Comparison of ENCODE assay signal across 20 cellular contexts in the genomic region with DNA sequence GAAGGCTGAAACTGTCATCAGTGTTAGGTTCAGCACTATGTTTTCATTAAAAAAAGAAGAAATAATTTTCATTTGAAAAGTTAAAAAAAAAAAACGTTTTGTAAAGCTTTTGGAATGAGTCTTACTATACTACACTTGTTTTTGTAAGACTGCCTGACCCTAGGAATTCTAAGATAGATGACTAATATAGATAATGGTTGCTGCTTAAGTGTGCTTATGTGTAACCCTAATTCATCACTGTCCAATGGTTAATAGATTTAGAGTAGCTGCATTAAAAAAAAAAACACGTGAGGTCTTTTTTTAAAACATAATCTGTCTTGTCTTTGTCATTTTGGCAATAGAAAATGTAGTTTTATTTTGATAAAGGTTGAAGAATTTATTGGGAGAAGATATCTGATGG.
DNase-seq lines count a peak whose midpoint lies in the region; ATAC-seq and TF ChIP-seq lines count a peak whose summit lies in the region.
"Had no signal": no experiment of that assay in that cellular context is flagged by ENCODE, and none has a peak within 500 bp of the region (broad histone marks: within the 10 kb centered on the region; RNA-seq: fewer than 3 reads in every experiment).

No MANE protein-coding gene starts in this region.

- no peak for TF ChIP-seq EP300 in SK-N-SH (IDR thresholded peaks at IDR 0.05; ENCODE audit: borderline replicate concordance in 1 of 2, low read depth in 1 of 2, low read length in 1 of 2)

- no peaks in the 10 kb centered on the region for H3K27me3 ChIP-seq in SK-N-SH (ENCODE audit: insufficient read depth)
- H3K27me3 ChIP-seq: SJCRH30 had no signal

- H4K20me1 ChIP-seq in SK-N-SH (ENCODE audit: insufficient read depth): no peaks in the 10 kb centered on the region

- H3K27ac Mint-ChIP-seq in mesothelial cell of epicardium: peak overlapping the region; percentile 1
- H3K27ac Mint-ChIP-seq: CD8-positive, alpha-beta memory T cell had no signal

- 0 out of 2 replicates have a peak overlapping the region, but pooled peaks have one; percentile 33 for H2AFZ ChIP-seq in SK-N-SH (ENCODE audit: low read depth)

- H3K79me2 ChIP-seq in SK-N-SH (ENCODE audit: insufficient read depth): no peaks in the 10 kb centered on the region

- H3K9ac ChIP-seq in SK-N-SH: no peak overlapping the region

- H3F3A ChIP-seq in SK-N-SH (replicated peaks; ENCODE audit: insufficient read depth): no peaks in the 10 kb centered on the region

- no peaks in the 10 kb centered on the region for H3K9me2 ChIP-seq in SK-N-SH

- TF ChIP-seq RAD21 in SK-N-SH (IDR thresholded peaks at IDR 0.05; ENCODE audit: low read length): no peak

- H3K27ac ChIP-seq in SK-N-SH (ENCODE audit: low read depth in 2 of 2, low read length in 1 of 2): no peak overlapping the region
- H3K27ac ChIP-seq: SJCRH30 had no signal

- CTCF ChIA-PET in SK-N-SH (lab: Yijun Ruan, JAX): no interaction called here

- no peaks in the 10 kb centered on the region for H3K36me3 ChIP-seq in SK-N-SH (replicated peaks in 1 of 2; ENCODE audit: control insufficient read depth in 1 of 2, insufficient read depth in 2 of 2, low read length in 1 of 2)
- H3K36me3 ChIP-seq: SJCRH30 had no signal

- no peak for ATAC-seq in SK-N-SH treated with all-trans-retinoic acid at 6 μM for 48 hours
- ATAC-seq: PC-3 had no signal

- H3K4me3 ChIP-seq in SK-N-SH (ENCODE audit: low read depth in 2 of 2, low read length in 1 of 2) (no peak overlapping the region), fibroblast of mammary gland (ENCODE audit: control insufficient read depth, low read depth, low read length) (no peak overlapping the region)
- H3K4me3 ChIP-seq: SJCRH30 had no signal

- peaks cover 1% of the 10 kb centered on the region for H3K36me3 Mint-ChIP-seq in mesothelial cell of epicardium
- H3K36me3 Mint-ChIP-seq: CD8-positive, alpha-beta memory T cell had no signal

- no peaks in the 10 kb centered on the region for H3K4me1 ChIP-seq in SK-N-SH (ENCODE audit: control insufficient read depth in 1 of 2, insufficient read depth in 2 of 2, low read depth in 1 of 2, low read length in 1 of 2)
- H3K4me1 ChIP-seq: SJCRH30 had no signal

- H3K27me3 Mint-ChIP-seq in mesothelial cell of epicardium (ENCODE audit: low read depth): no peaks in the 10 kb centered on the region

- POLR2A ChIA-PET in SK-N-SH (lab: Yijun Ruan, JAX): no interaction called here

- peaks cover 9% of the 10 kb centered on the region for H3K9me3 Mint-ChIP-seq in mesothelial cell of epicardium

- DNase-seq in SK-N-SH: no peak
- DNase-seq in fibroblast of mammary gland (ENCODE audit: low read depth): peak; percentile 2
- no peak for DNase-seq in mesothelial cell of epicardium (ENCODE audit: low spot score in 2 of 2, unreplicated experiment in 2 of 2)
- no peak for DNase-seq in C1 segment of cervical spinal cord (lab: John Stamatoyannopoulos, UW)
- DNase-seq in NCI-H345 (lab: John Stamatoyannopoulos, UW): no peak
- no peak for DNase-seq in NCI-H2107 (lab: John Stamatoyannopoulos, UW)
- no peak for DNase-seq in COR-L47 (lab: John Stamatoyannopoulos, UW)
- DNase-seq: 8988T; CD8-positive, alpha-beta memory T cell; HCEC 1CT; Karpas-422; NCI-H1105 treated with DMSO at 0.1 percent for 48 hours; NCI-H1694 treated with DMSO at 0.1 percent for 48 hours; NCI-H2171; NCI-H510A; NCI-H774; PC-3; SJCRH30; SW 1271 had no signal

- H3K9me3 ChIP-seq in SK-N-SH: no peaks in the 10 kb centered on the region
- H3K9me3 ChIP-seq: SJCRH30 had no signal

- no peak overlapping the region for H3K4me2 ChIP-seq in SK-N-SH

- no peak for TF ChIP-seq CTCF in SK-N-SH (IDR thresholded peaks at IDR 0.05)
- TF ChIP-seq CTCF in fibroblast of mammary gland (conservative IDR thresholded peaks at IDR 0.05; ENCODE audit: control insufficient read depth, insufficient read depth, low read depth, low read length): no peak
- no peak for TF ChIP-seq CTCF in mesothelial cell of epicardium (IDR thresholded peaks at IDR 0.05; ENCODE audit: unreplicated experiment)

- WGBS in SK-N-SH (ENCODE audit: low lambda C conversion rate): 1% methylated on average over 2 of the region's 2 CpGs

- H3K4me1 Mint-ChIP-seq in mesothelial cell of epicardium: peaks cover 38% of the 10 kb centered on the region
- H3K4me1 Mint-ChIP-seq: CD8-positive, alpha-beta memory T cell had no signal

- H3K4me3 Mint-ChIP-seq in mesothelial cell of epicardium: no peak overlapping the region
- H3K4me3 Mint-ChIP-seq: CD8-positive, alpha-beta memory T cell had no signal

TF ChIP-seq in SK-N-SH, 30 proteins besides CTCF, POLR2A, EP300 and RAD21 (continues in another document):
- TF ChIP-seq SIN3A (IDR thresholded peaks at IDR 0.05; ENCODE audit: borderline replicate concordance, low read depth, low read length) (no peak), SMC3 (IDR thresholded peaks at IDR 0.05; ENCODE audit: low read depth, low read length) (no peak), ELF1 (IDR thresholded peaks at IDR 0.05) (no peak), GATA2 (CRISPR knock-in tag; IDR thresholded peaks at IDR 0.05) (no peak), RCOR1 (IDR thresholded peaks at IDR 0.05; ENCODE audit: low read length) (no peak), IRF3 (IDR thresholded peaks at IDR 0.05; ENCODE audit: low read depth, low read length) (no peak), EZH2phosphoT487 (IDR thresholded peaks at IDR 0.05; ENCODE audit: borderline replicate concordance, low read depth) (no peak), NRF1 (IDR thresholded peaks at IDR 0.05; ENCODE audit: low read depth, low read length) (no peak), USF1 (IDR thresholded peaks at IDR 0.05; ENCODE audit: borderline replicate concordance, low read depth) (no peak), FOXM1 (IDR thresholded peaks at IDR 0.05; ENCODE audit: low read depth) (no peak), TEAD4 (IDR thresholded peaks at IDR 0.05; ENCODE audit: borderline replicate concordance, insufficient read depth) (no peak), CHD2 (IDR thresholded peaks at IDR 0.05; ENCODE audit: low read length, partially characterized antibody) (no peak), FOXJ3 (CRISPR knock-in tag; IDR thresholded peaks at IDR 0.05) (no peak)
- TF ChIP-seq, protein P1, sequence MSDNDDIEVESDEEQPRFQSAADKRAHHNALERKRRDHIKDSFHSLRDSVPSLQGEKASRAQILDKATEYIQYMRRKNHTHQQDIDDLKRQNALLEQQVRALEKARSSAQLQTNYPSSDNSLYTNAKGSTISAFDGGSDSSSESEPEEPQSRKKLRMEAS (IDR thresholded peaks at IDR 0.05; ENCODE audit: low read depth): no peak

TF ChIP-seq in SK-N-SH treated with all-trans-retinoic acid at 6 μM for 48 hours, 23 proteins besides CTCF, POLR2A, EP300 and RAD21:
- TF ChIP-seq, protein P2, sequence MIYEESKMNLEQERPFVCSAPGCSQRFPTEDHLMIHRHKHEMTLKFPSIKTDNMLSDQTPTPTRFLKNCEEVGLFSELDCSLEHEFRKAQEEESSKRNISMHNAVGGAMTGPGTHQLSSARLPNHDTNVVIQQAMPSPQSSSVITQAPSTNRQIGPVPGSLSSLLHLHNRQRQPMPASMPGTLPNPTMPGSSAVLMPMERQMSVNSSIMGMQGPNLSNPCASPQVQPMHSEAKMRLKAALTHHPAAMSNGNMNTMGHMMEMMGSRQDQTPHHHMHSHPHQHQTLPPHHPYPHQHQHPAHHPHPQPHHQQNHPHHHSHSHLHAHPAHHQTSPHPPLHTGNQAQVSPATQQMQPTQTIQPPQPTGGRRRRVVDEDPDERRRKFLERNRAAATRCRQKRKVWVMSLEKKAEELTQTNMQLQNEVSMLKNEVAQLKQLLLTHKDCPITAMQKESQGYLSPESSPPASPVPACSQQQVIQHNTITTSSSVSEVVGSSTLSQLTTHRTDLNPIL (CRISPR knock-in tag; IDR thresholded peaks at IDR 0.05; ENCODE audit: low read depth): no peak
